8 cellular contexts compared by ENCODE assay signal in genomic region chr15:72473670-72474465, GRCh38. TPM values are rescaled to one million over a fixed set of nuclear protein-coding genes. Genes with fewer than 3 reads are reported as not detected.
DNase-seq lines count a peak whose midpoint lies in the region; ATAC-seq and TF ChIP-seq lines count a peak whose summit lies in the region.

Gene ARIH1, plus strand, starts transcription at chr15:72474330. Its CDS starts 310 bp downstream, at chr15:72474640.

- 0 out of 2 replicates have a peak within 1 kb of the TSS, but pooled peaks have one; percentile 7 for H2AFZ ChIP-seq in OCI-LY1 (ENCODE audit: low read length)

- peaks cover 37% of the 10 kb centered on the region for H3K79me2 ChIP-seq in OCI-LY1 (ENCODE audit: insufficient read depth, low read length)

- H3K9me3 ChIP-seq in OCI-LY1 (ENCODE audit: low read length) (no peaks in the 10 kb centered on the region), mucosa of descending colon (no peaks in the 10 kb centered on the region)

- H3K4me2 ChIP-seq in OCI-LY1 (ENCODE audit: low read length) = peak within 1 kb of the TSS; percentile 79

- H3K27ac ChIP-seq in OCI-LY1 (ENCODE audit: low read depth, low read length, poor library complexity, severe bottlenecking) = peak within 1 kb of the TSS; percentile 93

- H3K4me1 ChIP-seq in OCI-LY1 (ENCODE audit: insufficient read depth, low read length, severe bottlenecking) (peaks cover 28% of the 10 kb centered on the region), mucosa of descending colon (ENCODE audit: low read depth) (peaks cover 29% of the 10 kb centered on the region)

- DNase-seq in DMS 273 treated with DMSO at 0.1 percent for 48 hours (lab: John Stamatoyannopoulos, UW) (peak; percentile 62), HuH-7 (ENCODE audit: low spot score) (peak; percentile 85), activated T-cell treated with anti-CD3 and anti-CD28 coated beads for 24 hours (ENCODE audit: low read depth) (peak; percentile 94), epithelial cell of esophagus (ENCODE audit: low read depth) (peak; percentile 95), mucosa of descending colon (peak; percentile 98 to 99 (median 98))
- peak; percentile 93 for DNase-seq in stimulated activated CD8-positive, alpha-beta memory T cell treated with anti-CD3 and anti-CD28 coated beads, Interleukin-4, amount 100 ng/mL, for 24 hours (ENCODE audit: low read depth)

- H3K4me3 ChIP-seq in OCI-LY1 (ENCODE audit: low read depth, low read length, poor library complexity, severe bottlenecking) (peak within 1 kb of the TSS; percentile 80), epithelial cell of esophagus (ENCODE audit: low read length) (peak within 1 kb of the TSS; percentile 82), mucosa of descending colon (peak within 1 kb of the TSS; percentile 77)

- ATAC-seq in GM21447 (IDR thresholded peaks at IDR 0.05; ENCODE audit: unreplicated experiment) (peak; percentile 69), mucosa of descending colon (peak; percentile 97)

- H3K36me3 ChIP-seq in OCI-LY1 (ENCODE audit: insufficient read depth, low read length) = peaks cover 25% of the 10 kb centered on the region
- no peaks in the 10 kb centered on the region for H3K36me3 ChIP-seq in mucosa of descending colon (ENCODE audit: low read depth)

- intact Hi-C loops in mucosa of descending colon (cut with DNase I, micrococcal nuclease) = no loop called here

- no peaks in the 10 kb centered on the region for H4K20me1 ChIP-seq in OCI-LY1 (ENCODE audit: insufficient read depth, low read length)

- peak within 1 kb of the TSS; percentile 92 for H3K9ac ChIP-seq in OCI-LY1 (ENCODE audit: low read length)

- no peak; the same call in 1 of the 2 replicates for TF ChIP-seq CTCF in OCI-LY1 (IDR thresholded peaks at IDR 0.05; ENCODE audit: low read length)
- TF ChIP-seq CTCF in epithelial cell of esophagus (IDR thresholded peaks at IDR 0.05; ENCODE audit: insufficient read depth, low read depth, low read length, missing control alignments) = peak; percentile 47
- TF ChIP-seq CTCF in mucosa of descending colon (IDR thresholded peaks at IDR 0.05) = no peak

- no peaks in the 10 kb centered on the region for H3K9me2 ChIP-seq in OCI-LY1 (ENCODE audit: low read depth, low read length)

- H3K27me3 ChIP-seq in OCI-LY1 (ENCODE audit: insufficient read depth, low read length) = no peaks in the 10 kb centered on the region

- H3F3A ChIP-seq in OCI-LY1 (ENCODE audit: insufficient read depth, low read length) = no peaks in the 10 kb centered on the region

RNA-seq across cellular contexts. Expression of gene ARIH1, which starts in this region (rescaled TPM):
- total RNA-seq in mucosa of descending colon = 100 to 1,000 TPM; 109 to 205 (median 118) TPM

Comparison
In these comparisons a context has a peak if more than half of its experiments do, and no peak if none do; other contexts are left out.
1. Peak in every context shown above with its lines: DNase-seq, ATAC-seq, H3K4me3 ChIP-seq and H3K27ac ChIP-seq.